In the genomic region with DNA sequence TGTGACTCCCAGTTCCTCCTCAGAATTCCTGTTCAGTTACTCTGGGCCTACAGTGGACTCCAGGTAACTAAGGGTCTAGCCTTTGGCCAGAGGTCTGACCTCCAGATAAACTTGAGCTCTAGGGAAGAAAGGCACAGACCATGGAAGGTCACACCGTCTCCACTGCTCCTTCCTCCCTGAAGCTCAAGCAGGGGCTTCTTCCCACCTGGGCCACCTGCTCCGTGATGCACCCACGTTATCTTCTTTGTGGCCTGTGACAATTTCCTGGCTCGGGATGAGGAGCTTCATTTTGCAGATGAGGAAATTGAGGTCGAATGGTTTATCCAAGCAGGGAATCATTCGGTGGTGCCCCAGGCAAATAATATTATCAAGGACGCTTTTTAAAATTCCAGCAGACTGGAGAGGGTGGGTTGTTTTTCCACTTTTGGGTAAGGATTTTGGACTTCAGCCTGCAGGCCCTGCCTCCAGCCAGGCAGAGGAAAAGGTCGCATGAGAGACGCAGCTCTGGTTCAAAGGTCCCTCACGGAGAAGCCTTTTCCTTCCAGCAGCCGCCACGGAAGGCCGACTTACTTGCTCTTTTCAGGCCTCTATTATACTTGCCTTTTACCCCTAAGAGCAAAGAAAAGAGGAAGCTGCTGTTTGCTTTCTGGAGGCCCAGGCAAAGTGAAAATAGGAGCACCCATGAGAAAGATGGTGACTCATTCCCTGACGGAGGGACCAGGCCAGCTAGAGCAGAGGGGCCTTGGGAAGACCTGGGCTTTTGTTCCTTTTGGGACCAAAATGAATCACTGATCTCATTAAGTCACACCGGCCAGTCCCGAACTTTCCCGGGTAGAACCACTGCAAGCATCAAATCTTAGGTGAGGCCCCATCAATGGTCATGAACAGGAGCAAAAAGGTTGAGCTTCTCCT, we compare ENCODE assay signal across 10 cellular contexts. TPM values are rescaled to one million over a fixed set of nuclear protein-coding genes. Genes with fewer than 3 reads are reported as not detected.
DNase-seq lines count a peak whose midpoint lies in the region; ATAC-seq and TF ChIP-seq lines count a peak whose summit lies in the region.
"Had no signal": no experiment of that assay in that cellular context is flagged by ENCODE, and none has a peak within 500 bp of the region (broad histone marks: within the 10 kb centered on the region; RNA-seq: fewer than 3 reads in every experiment).

No MANE protein-coding gene starts in this region.

- peak overlapping the region; percentile 52 for H3K27ac ChIP-seq in duodenal mucosa (ENCODE audit: low read depth, low read length)
- peak overlapping the region; percentile 60 to 69 for H3K27ac ChIP-seq in prostate gland

- H3K27me3 ChIP-seq in duodenal mucosa (ENCODE audit: control insufficient read depth in 1 of 2, insufficient read depth in 2 of 2, low read length in 2 of 2) (no peaks in the 10 kb centered on the region), prostate gland (replicated peaks; ENCODE audit: insufficient read depth) (no peaks in the 10 kb centered on the region)

- no peak overlapping the region for H3K9ac ChIP-seq in duodenal mucosa (ENCODE audit: low read depth in 1 of 2, low read length in 2 of 2)

- intact Hi-C loops in prostate gland (cut with DNase I) = no loop called here

- H3K36me3 ChIP-seq in duodenal mucosa (ENCODE audit: control insufficient read depth in 1 of 2, insufficient read depth in 2 of 2, low read length in 2 of 2) (no peaks in the 10 kb centered on the region), prostate gland (no peaks in the 10 kb centered on the region)

- DNase-seq in GM10248 (ENCODE audit: extremely low spot score) = peak; percentile 60
- peak; percentile 50 to 57 for DNase-seq in NOMO-1 (lab: John Stamatoyannopoulos, UW; ENCODE audit: unreplicated experiment in 2 of 2)
- DNase-seq in prostate gland (ENCODE audit: low spot score) = no peak
- no peak for DNase-seq in natural killer cell treated with Interleukin-12 subunit alpha and Interleukin-12 subunit beta and Interleukin-15 and Interleukin-18, amount 100 ng/mL, for 72 hours (ENCODE audit: low spot score)
- DNase-seq in C1 segment of cervical spinal cord (lab: John Stamatoyannopoulos, UW) = no peak
- DNase-seq in stimulated activated CD4-positive, alpha-beta T cell treated with anti-CD3 and anti-CD28 coated beads, Interleukin-1b, Interleukin-23, amount 100 ng/mL, for 48 hours = no peak
- DNase-seq: activated T-cell treated with anti-CD3 and anti-CD28 coated beads, Interleukin-2, amount 50 U/mL, for 48 hours; NCI-H524 treated with DMSO at 0.1 percent for 48 hours had no signal

- H3K9me3 Mint-ChIP-seq in natural killer cell treated with Interleukin-12 subunit alpha and Interleukin-12 subunit beta and Interleukin-15 and Interleukin-18, amount 100 ng/mL, for 72 hours = no peaks in the 10 kb centered on the region

- WGBS in prostate gland = 92% methylated on average over 17 of the region's 17 CpGs

- no peaks in the 10 kb centered on the region for H3K36me3 Mint-ChIP-seq in natural killer cell treated with Interleukin-12 subunit alpha and Interleukin-12 subunit beta and Interleukin-15 and Interleukin-18, amount 100 ng/mL, for 72 hours

- CTCF ChIA-PET in GM10248 (lab: Yijun Ruan, JAX) = interaction anchor here (1.3 to 8.7 kb wide), 4 partner anchors 9 to 22 kb away, joined by 3 to 57 read pairs (median 8); a partner anchor contains a TSS

- H3K4me3 Mint-ChIP-seq in natural killer cell treated with Interleukin-12 subunit alpha and Interleukin-12 subunit beta and Interleukin-15 and Interleukin-18, amount 100 ng/mL, for 72 hours = no peak overlapping the region

- H3K4me3 ChIP-seq in duodenal mucosa (ENCODE audit: low read depth in 1 of 2, low read length in 2 of 2) (no peak overlapping the region), prostate gland (no peak overlapping the region)

- TF ChIP-seq CTCF in GM10248 (IDR thresholded peaks at IDR 0.05; ENCODE audit: control extremely low read depth, extremely low read depth, low read depth, missing control alignments) = no peak
- TF ChIP-seq CTCF in prostate gland (IDR thresholded peaks at IDR 0.05) = no peak

- H3K4me1 Mint-ChIP-seq in natural killer cell treated with Interleukin-12 subunit alpha and Interleukin-12 subunit beta and Interleukin-15 and Interleukin-18, amount 100 ng/mL, for 72 hours (ENCODE audit: low read depth in 2 of 2) = peaks cover 9 to 19% of the 10 kb centered on the region in 2 donors

- peaks cover 28 to 31% of the 10 kb centered on the region in 2 donors for H3K4me1 ChIP-seq in duodenal mucosa (ENCODE audit: control insufficient read depth in 1 of 2, insufficient read depth in 2 of 2, low read length in 2 of 2)
- no peaks in the 10 kb centered on the region for H3K4me1 ChIP-seq in prostate gland (replicated peaks)

- H3K9me3 ChIP-seq in duodenal mucosa (ENCODE audit: control insufficient read depth in 1 of 2, low read length in 2 of 2) (no peaks in the 10 kb centered on the region), prostate gland (no peaks in the 10 kb centered on the region)

- POLR2A ChIA-PET in GM10248 (lab: Yijun Ruan, JAX) = interaction anchor here (3.5 kb wide), 1 partner anchor 23 kb away, joined by 14 read pairs; a partner anchor contains a TSS

- ATAC-seq in GM19452 (IDR thresholded peaks at IDR 0.05; ENCODE audit: unreplicated experiment) = no peak
- ATAC-seq in natural killer cell treated with Interleukin-12 subunit alpha and Interleukin-12 subunit beta and Interleukin-15 and Interleukin-18, amount 100 ng/mL, for 72 hours = no peak

- peaks cover 0 to 3% of the 10 kb centered on the region in 2 donors for H3K27me3 Mint-ChIP-seq in natural killer cell treated with Interleukin-12 subunit alpha and Interleukin-12 subunit beta and Interleukin-15 and Interleukin-18, amount 100 ng/mL, for 72 hours

- H3K27ac Mint-ChIP-seq in natural killer cell treated with Interleukin-12 subunit alpha and Interleukin-12 subunit beta and Interleukin-15 and Interleukin-18, amount 100 ng/mL, for 72 hours = no peak overlapping the region

- TF ChIP-seq POLR2A in prostate gland (IDR thresholded peaks at IDR 0.05) = no peak

RNA-seq across cellular contexts. Expression of a gene that starts 22.8 kb away (rescaled TPM):
- total RNA-seq in prostate gland = 100 to 1,000 TPM; 559 to 659 TPM
- 10 to 100 TPM; 12.4 to 13.6 TPM for total RNA-seq in natural killer cell treated with Interleukin-12 subunit alpha and Interleukin-12 subunit beta and Interleukin-15 and Interleukin-18, amount 100 ng/mL, for 72 hours

RNA-seq across cellular contexts. Expression of a gene that starts 40.2 kb away (rescaled TPM):
- total RNA-seq in prostate gland = 100 to 1,000 TPM; 228 to 380 TPM
- total RNA-seq in natural killer cell treated with Interleukin-12 subunit alpha and Interleukin-12 subunit beta and Interleukin-15 and Interleukin-18, amount 100 ng/mL, for 72 hours = 10 to 100 TPM; 50.8 to 51.4 TPM

Comparison
In these comparisons a context has a peak if more than half of its experiments do, and no peak if none do; other contexts are left out.
1. DNase-seq: peak in GM10248 (single experiment) and NOMO-1 (2 of 2); none in prostate gland (single experiment), natural killer cell treated with Interleukin-12 subunit alpha and Interleukin-12 subunit beta and Interleukin-15 and Interleukin-18, amount 100 ng/mL, for 72 hours (single experiment), C1 segment of cervical spinal cord (0 of 14) and stimulated activated CD4-positive, alpha-beta T cell treated with anti-CD3 and anti-CD28 coated beads, Interleukin-1b, Interleukin-23, amount 100 ng/mL, for 48 hours (single experiment).
2. RNA of a gene that starts 22.8 kb away (total RNA-seq): 559 to 659 TPM in prostate gland; 12.4 to 13.6 TPM in natural killer cell treated with Interleukin-12 subunit alpha and Interleukin-12 subunit beta and Interleukin-15 and Interleukin-18, amount 100 ng/mL, for 72 hours; every median in the first group is over 10 times any median in the second.
3. RNA of a gene that starts 40.2 kb away (total RNA-seq): 228 to 380 TPM in prostate gland; 50.8 to 51.4 TPM in natural killer cell treated with Interleukin-12 subunit alpha and Interleukin-12 subunit beta and Interleukin-15 and Interleukin-18, amount 100 ng/mL, for 72 hours; every median in the first group is over 4 times any median in the second.